In the genomic region with DNA sequence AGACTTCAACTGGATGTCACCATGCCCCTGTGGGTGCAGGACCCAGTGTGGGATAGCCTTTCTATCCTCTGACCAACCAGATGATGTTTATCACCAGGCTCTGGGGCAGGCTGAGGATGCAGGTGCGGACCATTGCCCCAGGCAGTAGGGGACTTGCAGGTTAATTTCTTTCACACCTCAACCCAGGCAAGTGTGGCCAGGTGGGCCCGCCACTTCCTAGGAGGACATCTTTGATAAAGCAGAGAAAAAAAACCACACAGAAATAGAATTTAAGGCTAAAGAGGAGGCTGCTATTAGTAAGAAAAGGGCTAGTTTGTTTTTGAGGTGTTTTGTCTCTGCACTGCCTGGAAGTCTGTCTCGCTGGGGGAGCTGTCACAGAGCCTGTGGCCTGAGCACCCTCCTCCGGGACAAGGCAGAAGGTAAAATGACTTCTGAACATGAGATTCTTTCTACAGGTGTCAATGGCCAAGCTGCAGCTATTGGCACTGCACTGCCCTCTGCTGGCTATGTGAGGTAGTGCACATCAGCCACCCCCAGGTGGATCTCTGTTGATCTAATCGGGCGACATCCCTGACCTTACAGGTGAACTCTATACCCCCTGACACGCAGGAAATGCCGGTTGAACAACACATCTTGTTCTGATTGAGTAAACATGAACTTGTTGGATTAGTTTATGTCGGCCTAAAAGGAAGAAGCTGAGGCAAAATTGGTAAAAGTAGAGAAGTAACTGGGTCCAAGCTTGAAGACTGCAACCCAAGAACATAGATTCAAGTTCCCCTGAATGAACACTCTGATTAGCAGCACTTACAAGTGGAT, we compare ENCODE assay signal across 8 cellular contexts. TPM values are rescaled to one million over a fixed set of nuclear protein-coding genes. Genes with fewer than 3 reads are reported as not detected.
DNase-seq lines count a peak whose midpoint lies in the region; ATAC-seq and TF ChIP-seq lines count a peak whose summit lies in the region.

No MANE protein-coding gene starts in this region.

- H3K27me3 ChIP-seq in KMS-11 (ENCODE audit: insufficient read depth, low read depth) (no peaks in the 10 kb centered on the region), SK-N-SH (ENCODE audit: insufficient read depth) (no peaks in the 10 kb centered on the region), sigmoid colon (no peaks in the 10 kb centered on the region)

- no peak overlapping the region for H3K4me3 Mint-ChIP-seq in activated naive CD8-positive, alpha-beta T cell

- DNase-seq in GM10248 (ENCODE audit: extremely low spot score) = peak; percentile 82
- peak; percentile 85 for DNase-seq in SK-N-SH
- DNase-seq in left cardiac atrium = peak; percentile 72
- DNase-seq in sigmoid colon = peak; percentile 82

- H3F3A ChIP-seq in SK-N-SH (replicated peaks; ENCODE audit: insufficient read depth) = no peaks in the 10 kb centered on the region

- peaks cover 8% of the 10 kb centered on the region for H3K4me1 ChIP-seq in KMS-11 (ENCODE audit: low read depth, poor library complexity, severe bottlenecking)
- H3K4me1 ChIP-seq in SK-N-SH (ENCODE audit: control insufficient read depth in 1 of 2, insufficient read depth in 2 of 2, low read depth in 1 of 2, low read length in 1 of 2) = peaks cover 0 to 4% of the 10 kb centered on the region in 2 experiments; a peak in 1 of 4 replicates
- H3K4me1 ChIP-seq in sigmoid colon = no peaks in the 10 kb centered on the region

- peak; percentile 91 for ATAC-seq in GM21786 (IDR thresholded peaks at IDR 0.05; ENCODE audit: unreplicated experiment)
- ATAC-seq in left cardiac atrium = peak; percentile 77 to 83
- ATAC-seq in HG02970 (IDR thresholded peaks at IDR 0.05; ENCODE audit: low FRiP score, unreplicated experiment) = no peak

- WGBS in SK-N-SH (ENCODE audit: low lambda C conversion rate) = 19% methylated on average over 9 of the region's 9 CpGs
- WGBS in sigmoid colon, 2 donors = 20 to 22% methylated on average over 9 of the region's 9 CpGs

- H3K36me3 ChIP-seq in KMS-11 (ENCODE audit: insufficient read depth) = no peaks in the 10 kb centered on the region
- H3K36me3 ChIP-seq in SK-N-SH (replicated peaks in 1 of 2; ENCODE audit: control insufficient read depth in 1 of 2, insufficient read depth in 2 of 2, low read length in 1 of 2) = peaks cover 14 to 32% of the 10 kb centered on the region in 2 experiments
- peaks cover 0 to 29% (median 10%) of the 10 kb centered on the region in 4 donors for H3K36me3 ChIP-seq in sigmoid colon

- H3K27ac ChIP-seq in KMS-11 = no peak overlapping the region
- no peak overlapping the region for H3K27ac ChIP-seq in SK-N-SH (ENCODE audit: low read depth in 2 of 2, low read length in 1 of 2)
- H3K27ac ChIP-seq in sigmoid colon = no peak overlapping the region

- H3K9me2 ChIP-seq in SK-N-SH = no peaks in the 10 kb centered on the region

- H3K9me3 Mint-ChIP-seq in activated naive CD8-positive, alpha-beta T cell (ENCODE audit: low read depth) = no peaks in the 10 kb centered on the region

- intact Hi-C loops in left cardiac atrium (cut with DNase I) (loop anchor here (1.0 to 5.0 kb wide), 3 partner anchors 118 to 165 kb away; no protein-coding TSS in a partner anchor), sigmoid colon (cut with DNase I) (loop anchor here (1.0 kb wide), 2 partner anchors 118 to 165 kb away; no protein-coding TSS in a partner anchor)

- H3K4me1 Mint-ChIP-seq in activated naive CD8-positive, alpha-beta T cell (ENCODE audit: low read depth) = peaks cover 11% of the 10 kb centered on the region

- CTCF ChIA-PET in GM10248 (lab: Yijun Ruan, JAX) (interaction anchor here (0.6 to 10.6 kb wide), 63 partner anchors 7 to 844 kb away, joined by 3 to 187 read pairs (median 6); a partner anchor contains a TSS), SK-N-SH (lab: Yijun Ruan, JAX) (interaction anchor here (0.5 to 12.8 kb wide), 80 partner anchors 9 to 1605 kb away, joined by 3 to 185 read pairs (median 4); a partner anchor contains a TSS)

- no peaks in the 10 kb centered on the region for H3K27me3 Mint-ChIP-seq in activated naive CD8-positive, alpha-beta T cell

- H3K9me3 ChIP-seq in SK-N-SH = no peaks in the 10 kb centered on the region
- H3K9me3 ChIP-seq in sigmoid colon = no peaks in the 10 kb centered on the region

- TF ChIP-seq CTCF in GM10248 (IDR thresholded peaks at IDR 0.05; ENCODE audit: control extremely low read depth, extremely low read depth, low read depth, missing control alignments) (peak; percentile 98), KMS-11 (conservative IDR thresholded peaks at IDR 0.05; ENCODE audit: low read depth, low read length) (peak; percentile 99), SK-N-SH (IDR thresholded peaks at IDR 0.05) (peak; percentile 100), sigmoid colon (IDR thresholded peaks at IDR 0.05) (peak; percentile 71 to 99 (median 96))

- POLR2A ChIA-PET in GM10248 (lab: Yijun Ruan, JAX) (no interaction called here), SK-N-SH (lab: Yijun Ruan, JAX) (no interaction called here)

- H4K20me1 ChIP-seq in KMS-11 (ENCODE audit: insufficient read depth) = no peaks in the 10 kb centered on the region
- H4K20me1 ChIP-seq in SK-N-SH (ENCODE audit: insufficient read depth) = no peaks in the 10 kb centered on the region

- peak; percentile 95 for TF ChIP-seq RAD21 in SK-N-SH (IDR thresholded peaks at IDR 0.05; ENCODE audit: low read length)

- TF ChIP-seq EP300 in SK-N-SH (IDR thresholded peaks at IDR 0.05; ENCODE audit: borderline replicate concordance in 1 of 2, low read depth in 1 of 2, low read length in 1 of 2) (no peak), sigmoid colon (IDR thresholded peaks at IDR 0.05) (no peak)

- H3K9ac ChIP-seq in KMS-11 = no peak overlapping the region
- no peak overlapping the region for H3K9ac ChIP-seq in SK-N-SH

- H3K4me3 ChIP-seq in KMS-11 (IDR thresholded peaks at IDR 0.05; ENCODE audit: insufficient read depth, low read depth, low read length) (no peak overlapping the region), SK-N-SH (ENCODE audit: low read depth in 2 of 2, low read length in 1 of 2) (no peak overlapping the region; a peak in 1 of 4 replicates), sigmoid colon (no peak overlapping the region)

- H3K4me2 ChIP-seq in KMS-11 = no peak overlapping the region
- H3K4me2 ChIP-seq in SK-N-SH = no peak overlapping the region

- no peak for TF ChIP-seq POLR2A in sigmoid colon (IDR thresholded peaks at IDR 0.05)

- H2AFZ ChIP-seq in KMS-11 (ENCODE audit: low read depth) = 0 out of 2 replicates have a peak overlapping the region, but pooled peaks have one; percentile 16
- H2AFZ ChIP-seq in SK-N-SH (ENCODE audit: low read depth) = no peak overlapping the region

- H3K36me3 Mint-ChIP-seq in activated naive CD8-positive, alpha-beta T cell = no peaks in the 10 kb centered on the region

- H3K27ac Mint-ChIP-seq in activated naive CD8-positive, alpha-beta T cell = peak overlapping the region; percentile 62

- H3K79me2 ChIP-seq in KMS-11 (ENCODE audit: insufficient read depth, low read depth) (no peaks in the 10 kb centered on the region), SK-N-SH (ENCODE audit: insufficient read depth) (no peaks in the 10 kb centered on the region)

TF ChIP-seq in SK-N-SH, 30 proteins besides CTCF, POLR2A, EP300 and RAD21 (continues in another document):
- TF ChIP-seq, protein P1, sequence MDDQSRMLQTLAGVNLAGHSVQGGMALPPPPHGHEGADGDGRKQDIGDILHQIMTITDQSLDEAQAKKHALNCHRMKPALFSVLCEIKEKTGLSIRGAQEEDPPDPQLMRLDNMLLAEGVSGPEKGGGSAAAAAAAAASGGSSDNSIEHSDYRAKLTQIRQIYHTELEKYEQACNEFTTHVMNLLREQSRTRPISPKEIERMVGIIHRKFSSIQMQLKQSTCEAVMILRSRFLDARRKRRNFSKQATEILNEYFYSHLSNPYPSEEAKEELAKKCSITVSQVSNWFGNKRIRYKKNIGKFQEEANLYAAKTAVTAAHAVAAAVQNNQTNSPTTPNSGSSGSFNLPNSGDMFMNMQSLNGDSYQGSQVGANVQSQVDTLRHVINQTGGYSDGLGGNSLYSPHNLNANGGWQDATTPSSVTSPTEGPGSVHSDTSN (IDR thresholded peaks at IDR 0.05) = 0 out of 2 replicates have a peak, but pooled peaks have one; percentile 9
- TF ChIP-seq, protein P2, sequence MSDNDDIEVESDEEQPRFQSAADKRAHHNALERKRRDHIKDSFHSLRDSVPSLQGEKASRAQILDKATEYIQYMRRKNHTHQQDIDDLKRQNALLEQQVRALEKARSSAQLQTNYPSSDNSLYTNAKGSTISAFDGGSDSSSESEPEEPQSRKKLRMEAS (IDR thresholded peaks at IDR 0.05; ENCODE audit: low read depth) = no peak
- TF ChIP-seq NFIC (IDR thresholded peaks at IDR 0.05; ENCODE audit: borderline replicate concordance) (no peak), RCOR1 (IDR thresholded peaks at IDR 0.05; ENCODE audit: low read length) (0 out of 2 replicates have a peak, but pooled peaks have one; percentile 15), NRF1 (IDR thresholded peaks at IDR 0.05; ENCODE audit: low read depth, low read length) (peak; percentile 13; the same call in 1 of the 2 replicates), CHD2 (IDR thresholded peaks at IDR 0.05; ENCODE audit: low read length, partially characterized antibody) (no peak), TAF1 (IDR thresholded peaks at IDR 0.05; ENCODE audit: borderline replicate concordance, low read depth, low read length) (no peak), FOXM1 (IDR thresholded peaks at IDR 0.05; ENCODE audit: low read depth) (no peak), YY1 (IDR thresholded peaks at IDR 0.05; ENCODE audit: low read depth) (no peak), SMC3 (IDR thresholded peaks at IDR 0.05; ENCODE audit: low read depth, low read length) (peak; percentile 97), SIN3A (IDR thresholded peaks at IDR 0.05; ENCODE audit: borderline replicate concordance, low read depth, low read length) (0 out of 2 replicates have a peak, but pooled peaks have one; percentile 69)
- TF ChIP-seq, protein P3, sequence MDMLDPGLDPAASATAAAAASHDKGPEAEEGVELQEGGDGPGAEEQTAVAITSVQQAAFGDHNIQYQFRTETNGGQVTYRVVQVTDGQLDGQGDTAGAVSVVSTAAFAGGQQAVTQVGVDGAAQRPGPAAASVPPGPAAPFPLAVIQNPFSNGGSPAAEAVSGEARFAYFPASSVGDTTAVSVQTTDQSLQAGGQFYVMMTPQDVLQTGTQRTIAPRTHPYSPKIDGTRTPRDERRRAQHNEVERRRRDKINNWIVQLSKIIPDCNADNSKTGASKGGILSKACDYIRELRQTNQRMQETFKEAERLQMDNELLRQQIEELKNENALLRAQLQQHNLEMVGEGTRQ (IDR thresholded peaks at IDR 0.05; ENCODE audit: borderline replicate concordance, low read depth, low read length) = no peak

RNA-seq across cellular contexts. Expression of a gene that starts 21.0 kb away (rescaled TPM):
- polyA plus RNA-seq in SK-N-SH (2012; rRNA removed) (56.9 and 57.5 TPM in 2 replicates), sigmoid colon (100 to 1,000 TPM in 1 of 3 donors, 10 to 100 TPM in 2; 61.3 to 136 (median 89.8) TPM)
- polyA plus RNA-seq in SK-N-SH (2012; cell fraction: cytosol; rRNA removed) = 26.2 and 38.7 TPM in 2 replicates
- 145 and 194 TPM in 2 replicates for polyA plus RNA-seq in SK-N-SH (2012; cell fraction: nucleus; rRNA removed)
- total RNA-seq in left cardiac atrium (10 to 100 TPM; 19.9 to 39.1 TPM), sigmoid colon (10 to 100 TPM; 10.2 to 17.1 (median 14.9) TPM)
